ENCODE assay signal across 8 cellular contexts in the genomic region with DNA sequence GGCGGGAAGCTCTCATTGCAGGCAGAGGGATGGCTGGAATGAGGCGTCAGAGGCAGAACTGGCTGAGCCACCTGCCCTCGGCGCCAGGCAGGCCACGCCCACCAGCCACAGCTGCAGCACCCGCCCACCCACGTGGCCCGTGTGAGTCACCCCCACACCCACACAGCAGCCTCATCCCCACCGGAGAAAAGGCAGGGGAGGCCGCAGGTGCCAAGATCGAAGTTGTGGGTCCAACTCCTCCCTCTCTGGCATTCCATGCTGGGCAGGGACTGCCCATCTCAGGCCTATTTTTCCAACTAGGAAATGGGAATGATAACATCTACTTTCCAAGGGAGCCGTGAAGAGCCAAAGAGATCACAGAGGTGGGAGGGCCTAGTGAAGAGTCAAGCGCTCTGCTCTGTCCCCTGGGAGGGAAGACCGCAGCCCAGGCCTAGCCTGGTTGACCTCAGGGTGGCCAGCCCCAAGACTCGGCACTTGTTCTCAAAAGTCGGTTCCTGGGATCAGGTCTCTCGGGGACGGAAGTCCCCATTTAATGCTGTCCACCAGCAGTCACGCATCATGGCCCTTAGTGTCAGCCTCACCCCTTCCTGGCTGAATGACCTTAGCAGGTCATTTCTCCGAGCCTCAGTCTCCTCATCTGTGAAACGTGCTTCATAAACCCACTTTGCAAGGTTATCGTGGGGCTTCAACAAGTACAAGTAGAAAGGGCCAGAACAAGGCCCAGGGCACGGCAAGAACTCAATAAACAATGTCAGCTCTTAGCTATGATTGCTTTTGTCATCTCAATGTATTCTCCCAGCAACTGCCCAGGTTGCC. TPM values are rescaled to one million over a fixed set of nuclear protein-coding genes. Genes with fewer than 3 reads are reported as not detected.
A peak's percentile ranks its signal among the peaks of the same experiment; 100 is the strongest.
DNase-seq lines count a peak whose midpoint lies in the region; ATAC-seq and TF ChIP-seq lines count a peak whose summit lies in the region.

A gene (minus strand): TSS at position 45 of the 816 bp plus-strand sequence. CDS start 2,962 bp downstream, outside the sequence.

- peaks cover 28% of the 10 kb centered on the region for H3K4me1 ChIP-seq in OCI-LY3 (ENCODE audit: low read length)
- H3K4me1 ChIP-seq in testis: peaks cover 2% of the 10 kb centered on the region

- H4K20me1 ChIP-seq in OCI-LY3 (ENCODE audit: insufficient read depth, low read length): no peaks in the 10 kb centered on the region

- DNase-seq in AG04450 (ENCODE audit: low read depth, low spot score): no peak
- DNase-seq in activated naive CD4-positive, alpha-beta T cell treated with anti-CD3 and anti-CD28 coated beads for 36 hours: peak; percentile 55
- peak; percentile 71 for DNase-seq in myocyte (ENCODE audit: low read depth)
- no peak for DNase-seq in testis
- no peak for DNase-seq in NCI-H2196 (lab: John Stamatoyannopoulos, UW; ENCODE audit: unreplicated experiment)

- TF ChIP-seq POLR2A in testis (IDR thresholded peaks at IDR 0.05): no peak

- H3K9me3 Mint-ChIP-seq in activated naive CD4-positive, alpha-beta T cell treated with anti-CD3 and anti-CD28 coated beads for 36 hours: no peaks in the 10 kb centered on the region

- H3K36me3 ChIP-seq in OCI-LY3 (replicated peaks; ENCODE audit: low read depth, low read length) (no peaks in the 10 kb centered on the region), testis (ENCODE audit: low read depth, missing control alignments) (no peaks in the 10 kb centered on the region)

- intact Hi-C loops in activated naive CD4-positive, alpha-beta T cell treated with anti-CD3 and anti-CD28 coated beads for 36 hours (cut with micrococcal nuclease): no loop called here
- intact Hi-C loops in testis (cut with DNase I; ENCODE audit: low total_unique reads): no loop called here

- H3K27ac ChIP-seq in AG04450 (ENCODE audit: low read depth, low read length) (peak within 1 kb of the TSS; percentile 61), OCI-LY3 (ENCODE audit: low read length) (peak within 1 kb of the TSS; percentile 17; the same call in 1 of the 2 replicates), testis (no peak within 1 kb of the TSS)

- TF ChIP-seq CTCF in AG04450 (IDR thresholded peaks at IDR 0.05; ENCODE audit: low read depth, low read length): no peak
- no peak for TF ChIP-seq CTCF in OCI-LY3 (IDR thresholded peaks at IDR 0.05; ENCODE audit: low read depth, low read length)
- no peak for TF ChIP-seq CTCF in testis (IDR thresholded peaks at IDR 0.05)

- H3K4me1 Mint-ChIP-seq in activated naive CD4-positive, alpha-beta T cell treated with anti-CD3 and anti-CD28 coated beads for 36 hours (ENCODE audit: low read depth): peaks cover 20% of the 10 kb centered on the region

- H2AFZ ChIP-seq in OCI-LY3 (ENCODE audit: low read depth, low read length): peak within 1 kb of the TSS; percentile 87; the same call in 1 of the 2 replicates

- ATAC-seq in GM21526 (IDR thresholded peaks at IDR 0.05; ENCODE audit: low FRiP score, unreplicated experiment): peak; percentile 42
- ATAC-seq in HG03135 (IDR thresholded peaks at IDR 0.05; ENCODE audit: unreplicated experiment): no peak

- no peak within 1 kb of the TSS for H3K27ac Mint-ChIP-seq in activated naive CD4-positive, alpha-beta T cell treated with anti-CD3 and anti-CD28 coated beads for 36 hours

- CTCF ChIA-PET in AG04450 (lab: Charles Lee): interaction anchor here (0.6 to 0.7 kb wide), 2 partner anchors 171 to 510 kb away, joined by 3 read pairs; no protein-coding TSS in a partner anchor
- CTCF ChIA-PET in activated naive CD4-positive, alpha-beta T cell treated with anti-CD3 and anti-CD28 coated beads for 36 hours (lab: Charles Lee): interaction anchor here (1.2 kb wide), 1 partner anchor 89 kb away, joined by 4 read pairs; no protein-coding TSS in a partner anchor

- no peak within 1 kb of the TSS for H3K4me3 Mint-ChIP-seq in activated naive CD4-positive, alpha-beta T cell treated with anti-CD3 and anti-CD28 coated beads for 36 hours

- H3K27me3 ChIP-seq in AG04450 (ENCODE audit: control insufficient read depth, insufficient read depth, low read length) (peaks cover 8% of the 10 kb centered on the region), OCI-LY3 (ENCODE audit: low read depth, low read length) (no peaks in the 10 kb centered on the region), testis (no peaks in the 10 kb centered on the region)

- peak within 1 kb of the TSS; percentile 96 for H3K4me2 ChIP-seq in OCI-LY3 (ENCODE audit: low read length)

- H3K36me3 Mint-ChIP-seq in activated naive CD4-positive, alpha-beta T cell treated with anti-CD3 and anti-CD28 coated beads for 36 hours (ENCODE audit: low read depth): no peaks in the 10 kb centered on the region

- 76 to 87% methylated on average over 14 to 23 of the region's 23 CpGs for WGBS in testis, 2 donors

- H3K4me3 ChIP-seq in AG04450 (ENCODE audit: low read depth, low read length): no peak within 1 kb of the TSS
- peak within 1 kb of the TSS; percentile 79 for H3K4me3 ChIP-seq in OCI-LY3 (ENCODE audit: low read length)
- no peak within 1 kb of the TSS for H3K4me3 ChIP-seq in testis

- H3K9me3 ChIP-seq in AG04450 (ENCODE audit: control insufficient read depth, insufficient read depth, low read length): no peaks in the 10 kb centered on the region; the same call in 1 of the 2 replicates
- H3K9me3 ChIP-seq in OCI-LY3 (ENCODE audit: insufficient read depth, low read length): no peaks in the 10 kb centered on the region
- H3K9me3 ChIP-seq in testis: no peaks in the 10 kb centered on the region

- H3K79me2 ChIP-seq in OCI-LY3 (ENCODE audit: low read length): no peaks in the 10 kb centered on the region

- peaks cover 5% of the 10 kb centered on the region for H3K27me3 Mint-ChIP-seq in activated naive CD4-positive, alpha-beta T cell treated with anti-CD3 and anti-CD28 coated beads for 36 hours (ENCODE audit: low read depth)

- POLR2A ChIA-PET in AG04450 (lab: Yijun Ruan, JAX): interaction anchor here (0.6 kb wide), 1 partner anchor 18 kb away, joined by 5 read pairs; no protein-coding TSS in a partner anchor

- peak within 1 kb of the TSS; percentile 69; the same call in 1 of the 2 replicates for H3K9ac ChIP-seq in OCI-LY3 (ENCODE audit: low read length)

RNA-seq across cellular contexts. Expression of the gene that starts here (rescaled TPM):
- 0.24 and 0.46 TPM in 2 replicates for polyA plus RNA-seq in AG04450 (2011; rRNA removed)
- polyA minus RNA-seq in AG04450 (2011; rRNA and poly(A)+ RNA removed): 1.3 and 3.0 TPM in 2 replicates
- total RNA-seq in activated naive CD4-positive, alpha-beta T cell treated with anti-CD3 and anti-CD28 coated beads for 36 hours: under 1 TPM; 0.72 to 0.77 TPM
- 0.08 and 0.26 TPM in 2 replicates for total RNA-seq in myocyte
- 0.16 TPM for polyA plus RNA-seq in myocyte (2012)
- 10 to 100 TPM; 19.8 to 37.2 TPM for total RNA-seq in testis
- polyA plus RNA-seq in testis (ENCODE audit: insufficient read depth, low read depth, low replicate concordance): 6.6 TPM

Comparison
In these comparisons a context has a peak if more than half of its experiments do, and no peak if none do; other contexts are left out.
1. RNA of the gene that starts here (total RNA-seq): 19.8 to 37.2 TPM in testis; 0.72 to 0.77 TPM in activated naive CD4-positive, alpha-beta T cell treated with anti-CD3 and anti-CD28 coated beads for 36 hours and 0.08 to 0.26 TPM in myocyte; every median in the first group is over 10 times any median in the second.
2. Peak in DNase-seq in activated naive CD4-positive, alpha-beta T cell treated with anti-CD3 and anti-CD28 coated beads for 36 hours; RNA of the gene not detected or under 1 TPM.
3. Peak in DNase-seq in myocyte; RNA of the gene not detected or under 1 TPM.
4. H3K27ac ChIP-seq: peak in AG04450 (single experiment) and OCI-LY3 (single experiment); none in testis (0 of 2).